11 cellular contexts compared by ENCODE assay signal in the genomic region with DNA sequence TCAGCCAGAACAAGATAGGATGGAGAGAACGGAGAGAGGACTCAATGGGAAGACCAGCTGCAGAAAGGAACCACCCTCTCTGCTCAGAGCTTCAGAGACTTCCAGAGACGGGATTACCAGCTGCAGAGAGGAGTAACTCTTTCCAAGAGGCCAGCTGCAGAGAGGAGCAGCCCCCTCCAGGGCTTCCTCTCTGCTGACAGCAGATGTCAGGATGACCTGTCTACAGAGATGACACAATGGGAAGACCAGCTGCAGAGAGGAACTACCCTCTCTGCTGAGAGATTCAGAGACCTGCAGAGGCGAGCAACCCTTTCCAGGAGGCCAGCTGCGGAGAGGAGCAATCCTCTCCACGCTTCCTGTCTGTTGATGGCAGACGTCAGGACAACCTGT.
"Had no signal": no experiment of that assay in that cellular context is flagged by ENCODE, and none has a peak within 500 bp of the region (broad histone marks: within the 10 kb centered on the region; RNA-seq: fewer than 3 reads in every experiment).

No MANE protein-coding gene starts in this region.

- H3K4me3 ChIP-seq: ascending aorta, skin epidermis, tibial nerve had no signal

- ATAC-seq: esophagus mucosa had no signal

- H3K9me3 ChIP-seq: ascending aorta, tibial nerve had no signal

- H3K4me1 ChIP-seq: ascending aorta had no signal

- DNase-seq: activated CD4-positive, alpha-beta T cell treated with anti-CD3 and anti-CD28 coated beads, Interleukin-2, amount 50 U/mL, for 1 hour; activated naive CD4-positive, alpha-beta T cell treated with anti-CD3 and anti-CD28 coated beads, Interleukin-2, amount 10 ng/mL, durations not matched to agents 7 days and 5 days; occipital lobe; stimulated activated CD4-positive, alpha-beta T cell treated with anti-CD3 and anti-CD28 coated beads, Interleukin-15, amount 100 ng/mL, for 24 hours; stimulated activated CD4-positive, alpha-beta T cell treated with anti-CD3 and anti-CD28 coated beads, Interleukin-4, amount 100 ng/mL, for 24 hours; stimulated activated naive CD4-positive, alpha-beta T cell treated with Interleukin-2 at 50 U/mL for 16 hours; substantia nigra had no signal

- H3K36me3 ChIP-seq: ascending aorta, tibial nerve had no signal

- H3K27me3 ChIP-seq: ascending aorta, tibial nerve had no signal

- H3K27ac ChIP-seq: ascending aorta, skin epidermis, tibial nerve had no signal
